Comparison of ENCODE assay signal across 17 cellular contexts in the genomic region with DNA sequence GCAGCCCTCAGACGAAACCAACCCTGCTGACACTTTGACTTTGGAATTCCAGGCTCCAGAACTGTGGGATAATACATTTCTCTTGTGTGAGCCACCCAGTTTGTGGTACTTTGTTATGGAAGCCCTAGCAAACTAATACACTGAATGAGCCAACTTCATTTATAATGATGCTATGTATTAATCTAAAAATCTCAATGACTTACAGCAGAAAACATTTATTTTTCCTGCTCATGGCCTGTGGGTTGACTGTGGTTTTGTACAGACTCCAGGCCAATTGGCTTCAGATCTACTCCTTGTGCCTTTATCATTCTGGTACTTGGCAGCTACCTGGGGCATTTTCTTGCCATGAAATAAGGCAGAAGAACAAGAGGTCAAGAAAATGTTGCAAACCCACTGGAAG.
DNase-seq lines count a peak whose midpoint lies in the region; ATAC-seq and TF ChIP-seq lines count a peak whose summit lies in the region.
"Had no signal": no experiment of that assay in that cellular context is flagged by ENCODE, and none has a peak within 500 bp of the region (broad histone marks: within the 10 kb centered on the region; RNA-seq: fewer than 3 reads in every experiment).

No MANE protein-coding gene starts in this region.

- no peaks in the 10 kb centered on the region for H3K27me3 Mint-ChIP-seq in activated CD4-positive, alpha-beta T cell treated with anti-CD3 and anti-CD28 coated beads, Interleukin-2, amount 10 ng/mL, durations not matched to agents 7 days and 5 days

- POLR2A ChIA-PET in activated CD4-positive, alpha-beta T cell treated with anti-CD3 and anti-CD28 coated beads, Interleukin-2, amount 10 ng/mL, durations not matched to agents 7 days and 5 days (lab: Charles Lee) = no interaction called here

- H3K4me3 ChIP-seq in AG09309 (ENCODE audit: control insufficient read depth, low read depth, low read length) (no peak overlapping the region), fibroblast of pulmonary artery (replicated peaks; ENCODE audit: low read depth, low read length) (no peak overlapping the region)

- no peaks in the 10 kb centered on the region for H3K4me1 Mint-ChIP-seq in activated CD4-positive, alpha-beta T cell treated with anti-CD3 and anti-CD28 coated beads, Interleukin-2, amount 10 ng/mL, durations not matched to agents 7 days and 5 days
- H3K4me1 Mint-ChIP-seq: CD4-positive, alpha-beta memory T cell had no signal

- no peaks in the 10 kb centered on the region for H3K36me3 Mint-ChIP-seq in activated CD4-positive, alpha-beta T cell treated with anti-CD3 and anti-CD28 coated beads, Interleukin-2, amount 10 ng/mL, durations not matched to agents 7 days and 5 days (ENCODE audit: low read depth)
- H3K36me3 Mint-ChIP-seq: CD4-positive, alpha-beta memory T cell had no signal

- no peaks in the 10 kb centered on the region for H3K9me3 Mint-ChIP-seq in activated CD4-positive, alpha-beta T cell treated with anti-CD3 and anti-CD28 coated beads, Interleukin-2, amount 10 ng/mL, durations not matched to agents 7 days and 5 days

- TF ChIP-seq CTCF in AG09309 (IDR thresholded peaks at IDR 0.05; ENCODE audit: control insufficient read depth, insufficient read depth, low read depth, low read length, missing control alignments) (no peak), fibroblast of pulmonary artery (IDR thresholded peaks at IDR 0.05; ENCODE audit: low read length, missing control alignments) (no peak)

- no peak overlapping the region for H3K27ac Mint-ChIP-seq in activated CD4-positive, alpha-beta T cell treated with anti-CD3 and anti-CD28 coated beads, Interleukin-2, amount 10 ng/mL, durations not matched to agents 7 days and 5 days
- H3K27ac Mint-ChIP-seq: CD4-positive, alpha-beta memory T cell had no signal

- DNase-seq in AG09309 (ENCODE audit: low read depth) = peak; percentile 62
- peak; percentile 66 for DNase-seq in GM03348 (ENCODE audit: low spot score)
- DNase-seq in fibroblast of pulmonary artery (ENCODE audit: low read depth) = peak; percentile 6
- DNase-seq in stimulated activated CD8-positive, alpha-beta memory T cell treated with anti-CD3 and anti-CD28 coated beads, Interleukin-4, amount 100 ng/mL, for 48 hours = no peak
- DNase-seq in activated CD4-positive, alpha-beta T cell treated with anti-CD3 and anti-CD28 coated beads, Interleukin-2, amount 10 ng/mL, durations not matched to agents 7 days and 5 days = no peak
- no peak for DNase-seq in stimulated activated CD4-positive, alpha-beta T cell treated with anti-CD3 and anti-CD28 coated beads, Interleukin-4, amount 100 ng/mL, for 24 hours
- no peak for DNase-seq in NCI-H774 (lab: John Stamatoyannopoulos, UW)
- DNase-seq: AML-193; CD4-positive, alpha-beta memory T cell; MM.1S; NCI-H1105; NCI-H187; NCI-H69; NK-92 treated with Interleukin-12 subunit alpha and Interleukin-12 subunit beta, amount 100 ng/mL, for 24 hours; OCI-M1; SIG-M5 had no signal

- CTCF ChIA-PET in activated CD4-positive, alpha-beta T cell treated with anti-CD3 and anti-CD28 coated beads, Interleukin-2, amount 10 ng/mL, durations not matched to agents 7 days and 5 days (lab: Charles Lee) = no interaction called here

- H3K4me3 Mint-ChIP-seq in activated CD4-positive, alpha-beta T cell treated with anti-CD3 and anti-CD28 coated beads, Interleukin-2, amount 10 ng/mL, durations not matched to agents 7 days and 5 days = no peak overlapping the region
- H3K4me3 Mint-ChIP-seq: CD4-positive, alpha-beta memory T cell had no signal

- ATAC-seq in SK-N-SH treated with all-trans-retinoic acid at 6 μM for 48 hours = peak; percentile 40; the same call in 2 of the 3 replicates

TF ChIP-seq in SK-N-SH treated with all-trans-retinoic acid at 6 μM for 48 hours, 23 proteins besides CTCF, POLR2A, EP300 and RAD21:
- TF ChIP-seq ZNF70 (CRISPR knock-in tag; IDR thresholded peaks at IDR 0.05) (no peak), ZFP3 (CRISPR knock-in tag; IDR thresholded peaks at IDR 0.05) (no peak), ISL1 (CRISPR knock-in tag; IDR thresholded peaks at IDR 0.05) (peak; percentile 10; the same call in 1 of the 2 replicates), CSDC2 (CRISPR knock-in tag; IDR thresholded peaks at IDR 0.05) (no peak)

Comparison
In these comparisons a context has a peak if more than half of its experiments do, and no peak if none do; other contexts are left out.
1. DNase-seq: peak in AG09309 (single experiment), GM03348 (single experiment) and fibroblast of pulmonary artery (single experiment); none in stimulated activated CD8-positive, alpha-beta memory T cell treated with anti-CD3 and anti-CD28 coated beads, Interleukin-4, amount 100 ng/mL, for 48 hours (single experiment), activated CD4-positive, alpha-beta T cell treated with anti-CD3 and anti-CD28 coated beads, Interleukin-2, amount 10 ng/mL, durations not matched to agents 7 days and 5 days (single experiment), stimulated activated CD4-positive, alpha-beta T cell treated with anti-CD3 and anti-CD28 coated beads, Interleukin-4, amount 100 ng/mL, for 24 hours (single experiment) and NCI-H774 (single experiment).